Comparison of ENCODE assay signal across 15 cellular contexts in the genomic region with DNA sequence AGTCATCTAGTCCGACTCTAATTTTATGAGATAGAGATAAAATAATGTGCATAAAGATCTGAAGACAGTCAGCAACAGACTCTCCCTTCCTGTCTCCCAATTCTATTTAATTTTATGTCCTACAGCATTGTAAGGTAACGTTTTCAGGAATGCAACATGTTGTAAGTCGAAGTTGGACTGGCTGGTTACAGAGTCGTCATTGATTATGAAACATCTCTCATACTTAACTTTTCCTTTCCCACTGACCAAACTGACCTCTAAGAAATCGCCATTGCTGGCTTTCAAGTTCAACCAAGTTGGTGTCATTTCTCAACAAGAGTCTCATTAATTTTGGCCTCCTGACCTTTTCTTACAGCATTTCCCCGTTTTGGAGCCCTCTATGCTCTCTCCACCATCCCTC. TPM values are rescaled to one million over a fixed set of nuclear protein-coding genes. Genes with fewer than 3 reads are reported as not detected.
DNase-seq lines count a peak whose midpoint lies in the region; ATAC-seq and TF ChIP-seq lines count a peak whose summit lies in the region.
"Had no signal": no experiment of that assay in that cellular context is flagged by ENCODE, and none has a peak within 500 bp of the region (broad histone marks: within the 10 kb centered on the region; RNA-seq: fewer than 3 reads in every experiment).

No MANE protein-coding gene starts in this region.

- H3K9me3 ChIP-seq in CD4-positive, alpha-beta memory T cell (ENCODE audit: control insufficient read depth in 1 of 2, low read length in 2 of 2): no peaks in the 10 kb centered on the region
- H3K9me3 ChIP-seq: testis had no signal

- TF ChIP-seq CTCF in AG10803 (conservative IDR thresholded peaks at IDR 0.05; ENCODE audit: low read length) (no peak), WTC11 (IDR thresholded peaks at IDR 0.05) (no peak), fibroblast of mammary gland (conservative IDR thresholded peaks at IDR 0.05; ENCODE audit: control insufficient read depth, insufficient read depth, low read depth, low read length) (no peak), nephron (IDR thresholded peaks at IDR 0.05; ENCODE audit: unreplicated experiment in 3 of 3) (no peak)

- no peaks in the 10 kb centered on the region; the same call in 1 of the 2 replicates for H3K9me3 Mint-ChIP-seq in WTC11
- H3K9me3 Mint-ChIP-seq in nephron: no peaks in the 10 kb centered on the region
- H3K9me3 Mint-ChIP-seq in CD4-positive, alpha-beta memory T cell: peaks cover 0 to 1% (median 0%) of the 10 kb centered on the region in 8 donors
- H3K9me3 Mint-ChIP-seq in T-cell: no peaks in the 10 kb centered on the region
- H3K9me3 Mint-ChIP-seq: naive thymus-derived CD4-positive, alpha-beta T cell had no signal

- H3K4me3 ChIP-seq in AG10803 (ENCODE audit: low read length) (no peak overlapping the region), fibroblast of mammary gland (ENCODE audit: control insufficient read depth, low read depth, low read length) (no peak overlapping the region)
- H3K4me3 ChIP-seq in CD4-positive, alpha-beta memory T cell (ENCODE audit: low read length in 2 of 2): no peak overlapping the region
- H3K4me3 ChIP-seq: testis had no signal

- H3K4me1 Mint-ChIP-seq in WTC11: peaks cover 66% of the 10 kb centered on the region
- H3K4me1 Mint-ChIP-seq in nephron: peaks cover 50% of the 10 kb centered on the region
- H3K4me1 Mint-ChIP-seq in CD4-positive, alpha-beta memory T cell: peaks cover 16 to 27% (median 18%) of the 10 kb centered on the region in 4 donors
- H3K4me1 Mint-ChIP-seq in T-cell: peaks cover 19 to 23% (median 21%) of the 10 kb centered on the region in 3 donors

- H3K4me3 Mint-ChIP-seq in WTC11 (peak overlapping the region; percentile 60), nephron (peak overlapping the region in 1 of 3 experiments; percentile 10), T-cell (no peak overlapping the region)
- H3K4me3 Mint-ChIP-seq in CD4-positive, alpha-beta memory T cell: no peak overlapping the region
- H3K4me3 Mint-ChIP-seq: naive thymus-derived CD4-positive, alpha-beta T cell had no signal

- CTCF ChIA-PET in WTC11 (lab: Charles Lee): no interaction called here
- CTCF ChIA-PET in CD4-positive, alpha-beta memory T cell (lab: Charles Lee; ENCODE audit: partially characterized antibody): no interaction called here
- CTCF ChIA-PET in T-cell (lab: Charles Lee): no interaction called here

- intact Hi-C loops in CD4-positive, alpha-beta memory T cell (cut with micrococcal nuclease): no loop called here

- no peaks in the 10 kb centered on the region for H3K27me3 ChIP-seq in CD4-positive, alpha-beta memory T cell (ENCODE audit: insufficient read depth, low read length)
- H3K27me3 ChIP-seq: testis had no signal

- H3K4me1 ChIP-seq in CD4-positive, alpha-beta memory T cell (ENCODE audit: insufficient read depth, low read length): peaks cover 4% of the 10 kb centered on the region

- H3K27ac Mint-ChIP-seq in WTC11 (peak overlapping the region; percentile 94), nephron (peak overlapping the region in 2 of 3 experiments; percentile 38 to 90), T-cell (no peak overlapping the region)
- H3K27ac Mint-ChIP-seq in CD4-positive, alpha-beta memory T cell: peak overlapping the region in 2 of 7 donors; percentile 41 to 50

- no peak overlapping the region for H3K27ac ChIP-seq in CD4-positive, alpha-beta memory T cell (ENCODE audit: low read depth, low read length)
- H3K27ac ChIP-seq: testis had no signal

- H3K27me3 Mint-ChIP-seq in WTC11 (ENCODE audit: low read depth) (no peaks in the 10 kb centered on the region), nephron (ENCODE audit: low read depth) (no peaks in the 10 kb centered on the region), T-cell (no peaks in the 10 kb centered on the region)
- no peaks in the 10 kb centered on the region for H3K27me3 Mint-ChIP-seq in CD4-positive, alpha-beta memory T cell

- DNase-seq in AG10803 (ENCODE audit: low read depth): peak; percentile 41
- DNase-seq in WTC11 (ENCODE audit: low spot score): no peak
- DNase-seq in fibroblast of mammary gland (ENCODE audit: low read depth): peak; percentile 35
- no peak for DNase-seq in CD4-positive, alpha-beta memory T cell
- no peak for DNase-seq in ecto neural progenitor cell (ENCODE audit: low spot score)
- DNase-seq in T-cell: no peak
- DNase-seq: activated CD4-positive, alpha-beta T cell treated with anti-CD3 and anti-CD28 coated beads, Interleukin-2, amount 50 U/mL, for 4 hours; activated naive CD4-positive, alpha-beta T cell treated with Interleukin-2 at 50 U/mL for 16 hours; cortex of kidney; DMS153; naive thymus-derived CD4-positive, alpha-beta T cell; NCI-H345; testis had no signal

- no peaks in the 10 kb centered on the region for H3K36me3 ChIP-seq in CD4-positive, alpha-beta memory T cell (ENCODE audit: insufficient read depth, low read length)

- POLR2A ChIA-PET in WTC11 (lab: Charles Lee): no interaction called here
- POLR2A ChIA-PET in CD4-positive, alpha-beta memory T cell (lab: Charles Lee; ENCODE audit: partially characterized antibody): no interaction called here
- POLR2A ChIA-PET in T-cell (lab: Charles Lee): no interaction called here

- H3K36me3 Mint-ChIP-seq in WTC11 (no peaks in the 10 kb centered on the region; the same call in 1 of the 2 replicates), nephron (ENCODE audit: low read depth) (no peaks in the 10 kb centered on the region), T-cell (no peaks in the 10 kb centered on the region)
- H3K36me3 Mint-ChIP-seq in CD4-positive, alpha-beta memory T cell: peaks cover 0 to 9% of the 10 kb centered on the region in 2 donors
- H3K36me3 Mint-ChIP-seq: naive thymus-derived CD4-positive, alpha-beta T cell had no signal

- no peak for ATAC-seq in WTC11
- ATAC-seq in HG02759 (IDR thresholded peaks at IDR 0.05; ENCODE audit: unreplicated experiment): no peak
- no peak for ATAC-seq in T-cell (replicated peaks in 1 of 4)
- ATAC-seq: naive thymus-derived CD4-positive, alpha-beta T cell had no signal

TF ChIP-seq in WTC11, 78 proteins besides CTCF, POLR2A, EP300 and RAD21 (continues in another document):
- TF ChIP-seq, protein P1, sequence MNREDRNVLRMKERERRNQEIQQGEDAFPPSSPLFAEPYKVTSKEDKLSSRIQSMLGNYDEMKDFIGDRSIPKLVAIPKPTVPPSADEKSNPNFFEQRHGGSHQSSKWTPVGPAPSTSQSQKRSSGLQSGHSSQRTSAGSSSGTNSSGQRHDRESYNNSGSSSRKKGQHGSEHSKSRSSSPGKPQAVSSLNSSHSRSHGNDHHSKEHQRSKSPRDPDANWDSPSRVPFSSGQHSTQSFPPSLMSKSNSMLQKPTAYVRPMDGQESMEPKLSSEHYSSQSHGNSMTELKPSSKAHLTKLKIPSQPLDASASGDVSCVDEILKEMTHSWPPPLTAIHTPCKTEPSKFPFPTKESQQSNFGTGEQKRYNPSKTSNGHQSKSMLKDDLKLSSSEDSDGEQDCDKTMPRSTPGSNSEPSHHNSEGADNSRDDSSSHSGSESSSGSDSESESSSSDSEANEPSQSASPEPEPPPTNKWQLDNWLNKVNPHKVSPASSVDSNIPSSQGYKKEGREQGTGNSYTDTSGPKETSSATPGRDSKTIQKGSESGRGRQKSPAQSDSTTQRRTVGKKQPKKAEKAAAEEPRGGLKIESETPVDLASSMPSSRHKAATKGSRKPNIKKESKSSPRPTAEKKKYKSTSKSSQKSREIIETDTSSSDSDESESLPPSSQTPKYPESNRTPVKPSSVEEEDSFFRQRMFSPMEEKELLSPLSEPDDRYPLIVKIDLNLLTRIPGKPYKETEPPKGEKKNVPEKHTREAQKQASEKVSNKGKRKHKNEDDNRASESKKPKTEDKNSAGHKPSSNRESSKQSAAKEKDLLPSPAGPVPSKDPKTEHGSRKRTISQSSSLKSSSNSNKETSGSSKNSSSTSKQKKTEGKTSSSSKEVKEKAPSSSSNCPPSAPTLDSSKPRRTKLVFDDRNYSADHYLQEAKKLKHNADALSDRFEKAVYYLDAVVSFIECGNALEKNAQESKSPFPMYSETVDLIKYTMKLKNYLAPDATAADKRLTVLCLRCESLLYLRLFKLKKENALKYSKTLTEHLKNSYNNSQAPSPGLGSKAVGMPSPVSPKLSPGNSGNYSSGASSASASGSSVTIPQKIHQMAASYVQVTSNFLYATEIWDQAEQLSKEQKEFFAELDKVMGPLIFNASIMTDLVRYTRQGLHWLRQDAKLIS (CRISPR knock-in tag; IDR thresholded peaks at IDR 0.05; ENCODE audit: borderline replicate concordance): no peak
- no peak for TF ChIP-seq GRHL2 (CRISPR knock-in tag; IDR thresholded peaks at IDR 0.05; ENCODE audit: insufficient replicate concordance, severe bottlenecking)
- TF ChIP-seq NR1H2 (CRISPR knock-in tag; IDR thresholded peaks at IDR 0.05): no peak
- TF ChIP-seq, protein P2, sequence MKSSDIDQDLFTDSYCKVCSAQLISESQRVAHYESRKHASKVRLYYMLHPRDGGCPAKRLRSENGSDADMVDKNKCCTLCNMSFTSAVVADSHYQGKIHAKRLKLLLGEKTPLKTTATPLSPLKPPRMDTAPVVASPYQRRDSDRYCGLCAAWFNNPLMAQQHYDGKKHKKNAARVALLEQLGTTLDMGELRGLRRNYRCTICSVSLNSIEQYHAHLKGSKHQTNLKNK (CRISPR knock-in tag; IDR thresholded peaks at IDR 0.05): no peak
- no peak for TF ChIP-seq TCF7 (CRISPR knock-in tag; IDR thresholded peaks at IDR 0.05; ENCODE audit: low read depth)
- no peak for TF ChIP-seq RELA (CRISPR knock-in tag; IDR thresholded peaks at IDR 0.05; ENCODE audit: borderline replicate concordance)
- TF ChIP-seq, protein P3, sequence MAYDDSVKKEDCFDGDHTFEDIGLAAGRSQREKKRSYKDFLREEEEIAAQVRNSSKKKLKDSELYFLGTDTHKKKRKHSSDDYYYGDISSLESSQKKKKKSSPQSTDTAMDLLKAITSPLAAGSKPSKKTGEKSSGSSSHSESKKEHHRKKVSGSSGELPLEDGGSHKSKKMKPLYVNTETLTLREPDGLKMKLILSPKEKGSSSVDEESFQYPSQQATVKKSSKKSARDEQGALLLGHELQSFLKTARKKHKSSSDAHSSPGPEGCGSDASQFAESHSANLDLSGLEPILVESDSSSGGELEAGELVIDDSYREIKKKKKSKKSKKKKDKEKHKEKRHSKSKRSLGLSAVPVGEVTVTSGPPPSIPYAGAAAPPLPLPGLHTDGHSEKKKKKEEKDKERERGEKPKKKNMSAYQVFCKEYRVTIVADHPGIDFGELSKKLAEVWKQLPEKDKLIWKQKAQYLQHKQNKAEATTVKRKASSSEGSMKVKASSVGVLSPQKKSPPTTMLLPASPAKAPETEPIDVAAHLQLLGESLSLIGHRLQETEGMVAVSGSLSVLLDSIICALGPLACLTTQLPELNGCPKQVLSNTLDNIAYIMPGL (CRISPR knock-in tag; IDR thresholded peaks at IDR 0.05): no peak
- no peak for TF ChIP-seq ATF1 (CRISPR knock-in tag; IDR thresholded peaks at IDR 0.05)

RNA-seq across cellular contexts. Expression of gene RIC8B, which starts 4.9 kb away (rescaled TPM):
- 14.5 to 20.2 TPM (median 17.3 TPM) in 3 replicates for total RNA-seq in WTC11 (2021)
- 10 to 100 TPM; 20.8 to 25.0 TPM for total RNA-seq in CD4-positive, alpha-beta memory T cell
- 10 to 100 TPM in 1 of 2 donors, 1 to 10 TPM in 1; 8.4 to 12.5 TPM for polyA plus RNA-seq in CD4-positive, alpha-beta memory T cell
- total RNA-seq in T-cell: 10 to 100 TPM; 12.9 to 16.7 (median 13.9) TPM

Comparison
In these comparisons a context has a peak if more than half of its experiments do, and no peak if none do; other contexts are left out.
1. DNase-seq: peak in AG10803 (single experiment) and fibroblast of mammary gland (single experiment); none in WTC11 (single experiment), CD4-positive, alpha-beta memory T cell (0 of 5), ecto neural progenitor cell (single experiment) and T-cell (0 of 34).
2. H3K27ac Mint-ChIP-seq: peak in WTC11 (single experiment) and nephron (2 of 3); none in T-cell (0 of 2).